8 cellular contexts compared by ENCODE assay signal in the genomic region with DNA sequence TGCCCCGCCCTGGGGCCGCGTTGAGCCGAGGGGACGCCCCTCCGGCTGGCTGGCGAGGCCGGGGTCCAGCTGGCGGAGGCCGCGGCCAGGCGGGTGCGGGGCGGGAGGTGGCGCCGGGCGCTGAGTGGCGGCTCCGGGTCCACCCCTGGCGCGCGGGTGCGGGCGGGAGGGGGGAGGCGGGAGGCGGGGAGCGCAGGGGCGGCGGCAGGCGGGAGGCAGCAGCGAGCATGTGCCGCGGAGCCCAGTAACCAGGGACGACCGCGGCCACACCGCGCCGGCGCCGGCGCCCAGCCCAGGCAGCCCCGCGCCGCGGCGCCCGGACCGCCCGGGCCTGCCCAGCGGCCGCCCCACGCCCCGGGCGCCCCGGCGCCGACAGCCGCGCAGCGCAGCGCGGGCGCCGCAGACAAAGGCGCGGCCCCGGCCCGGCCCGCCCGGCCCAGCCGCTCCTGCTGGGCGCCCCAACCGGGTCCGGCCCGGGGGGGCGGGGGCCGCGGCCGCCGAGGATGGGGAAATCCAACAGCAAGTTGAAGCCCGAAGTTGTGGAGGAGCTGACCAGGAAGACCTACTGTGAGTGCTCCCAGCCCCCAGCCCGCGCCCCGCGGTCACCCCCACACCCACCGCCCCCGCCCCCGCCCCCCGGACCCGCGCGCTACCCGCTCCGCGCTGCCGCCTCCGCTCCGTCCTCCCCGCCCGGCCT. TPM values are rescaled to one million over a fixed set of nuclear protein-coding genes. Genes with fewer than 3 reads are reported as not detected.
A peak's percentile ranks its signal among the peaks of the same experiment; 100 is the strongest.
DNase-seq lines count a peak whose midpoint lies in the region; ATAC-seq and TF ChIP-seq lines count a peak whose summit lies in the region.

A gene (plus strand): TSS at position 244 of the 697 bp plus-strand sequence. CDS start 260 bp downstream, at position 504.

- ATAC-seq in left lung: peak; percentile 95
- no peak for ATAC-seq in HG03469 (IDR thresholded peaks at IDR 0.05; ENCODE audit: unreplicated experiment)
- ATAC-seq in HG03460 (IDR thresholded peaks at IDR 0.05; ENCODE audit: unreplicated experiment): no peak

- H3K9me3 ChIP-seq in left lung: no peaks in the 10 kb centered on the region

- intact Hi-C loops in dorsolateral prefrontal cortex (cut with DNase I): loop anchor here (5.0 kb wide), 2 partner anchors 35 to 65 kb away; no protein-coding TSS in a partner anchor
- intact Hi-C loops in left lung (cut with DNase I): no loop called here

- H3K27me3 ChIP-seq in dorsolateral prefrontal cortex (no peaks in the 10 kb centered on the region), left lung (peaks cover 0 to 39% of the 10 kb centered on the region in 2 donors)

- H3K4me3 ChIP-seq in dorsolateral prefrontal cortex (peak within 1 kb of the TSS; percentile 54 to 80 (median 68)), left lung (peak within 1 kb of the TSS; percentile 41 to 45)

- no peaks in the 10 kb centered on the region for H3K36me3 ChIP-seq in left lung

- H3K27ac ChIP-seq in dorsolateral prefrontal cortex (peak within 1 kb of the TSS; percentile 47 to 93 (median 86)), left lung (no peak within 1 kb of the TSS)

- TF ChIP-seq CTCF in dorsolateral prefrontal cortex (IDR thresholded peaks at IDR 0.05 in 54 of 56, conservative IDR thresholded peaks at IDR 0.05 in 2 of 56; ENCODE audit: low read depth in 1 of 56, partially characterized antibody in 56 of 56) (no peak), left lung (IDR thresholded peaks at IDR 0.05) (no peak)

- peaks cover 0 to 10% of the 10 kb centered on the region in 2 donors for H3K4me1 ChIP-seq in left lung

- peak; percentile 9 for DNase-seq in DMS153 (lab: John Stamatoyannopoulos, UW)
- DNase-seq in NCI-H1930 (lab: John Stamatoyannopoulos, UW): peak; percentile 45 to 57
- peak; percentile 60 to 65 for DNase-seq in activated CD4-positive, alpha-beta T cell treated with anti-CD3 and anti-CD28 coated beads, Interleukin-2, amount 50 U/mL, for 48 hours
- DNase-seq in dorsolateral prefrontal cortex: peak; percentile 64 to 89 (median 81)
- peak; percentile 78 to 88 for DNase-seq in left lung
- peak; percentile 48 for DNase-seq in stimulated activated CD4-positive, alpha-beta T cell treated with anti-CD3 and anti-CD28 coated beads, Interleukin-2, amount 100 ng/mL, for 4 hours (ENCODE audit: low read depth)

RNA-seq across cellular contexts. Expression of the gene that starts here (rescaled TPM):
- 100 to 1,000 TPM; 134 to 718 (median 501) TPM for total RNA-seq in dorsolateral prefrontal cortex
- 10 to 100 TPM; 19.6 to 19.9 TPM for total RNA-seq in left lung

Comparison
In these comparisons a context has a peak if more than half of its experiments do, and no peak if none do; other contexts are left out.
1. RNA of the gene that starts here (total RNA-seq): 134 to 718 TPM in dorsolateral prefrontal cortex; 19.6 to 19.9 TPM in left lung; every median in the first group is over 4 times any median in the second.
2. DNase-seq: peak in every context shown above with its lines; median percentile 83 in left lung; 81 in dorsolateral prefrontal cortex; 62 in activated CD4-positive, alpha-beta T cell treated with anti-CD3 and anti-CD28 coated beads, Interleukin-2, amount 50 U/mL, for 48 hours; 51 in NCI-H1930; 48 in stimulated activated CD4-positive, alpha-beta T cell treated with anti-CD3 and anti-CD28 coated beads, Interleukin-2, amount 100 ng/mL, for 4 hours; 9 in DMS153.
3. H3K27ac ChIP-seq: peak in dorsolateral prefrontal cortex (59 of 59); none in left lung (0 of 2).
4. intact Hi-C loops: an anchor here in dorsolateral prefrontal cortex (5.0 kb wide); none called in left lung.